In genomic region chr15:75650908-75651809, GRCh38 we compare ENCODE assay signal across 1 cellular context.
TF ChIP-seq lines count a peak whose summit lies in the region.

No MANE protein-coding gene starts in this region.

TF ChIP-seq in K562, 482 proteins besides CTCF, POLR2A, EP300 and RAD21 (continued from another document and continues in another):
- TF ChIP-seq, protein P1, sequence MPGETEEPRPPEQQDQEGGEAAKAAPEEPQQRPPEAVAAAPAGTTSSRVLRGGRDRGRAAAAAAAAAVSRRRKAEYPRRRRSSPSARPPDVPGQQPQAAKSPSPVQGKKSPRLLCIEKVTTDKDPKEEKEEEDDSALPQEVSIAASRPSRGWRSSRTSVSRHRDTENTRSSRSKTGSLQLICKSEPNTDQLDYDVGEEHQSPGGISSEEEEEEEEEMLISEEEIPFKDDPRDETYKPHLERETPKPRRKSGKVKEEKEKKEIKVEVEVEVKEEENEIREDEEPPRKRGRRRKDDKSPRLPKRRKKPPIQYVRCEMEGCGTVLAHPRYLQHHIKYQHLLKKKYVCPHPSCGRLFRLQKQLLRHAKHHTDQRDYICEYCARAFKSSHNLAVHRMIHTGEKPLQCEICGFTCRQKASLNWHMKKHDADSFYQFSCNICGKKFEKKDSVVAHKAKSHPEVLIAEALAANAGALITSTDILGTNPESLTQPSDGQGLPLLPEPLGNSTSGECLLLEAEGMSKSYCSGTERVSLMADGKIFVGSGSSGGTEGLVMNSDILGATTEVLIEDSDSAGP (CRISPR knock-in tag; IDR thresholded peaks at IDR 0.05): no peak
- TF ChIP-seq HIVEP1 (CRISPR knock-in tag; IDR thresholded peaks at IDR 0.05): 0 out of 2 replicates have a peak, but pooled peaks have one; percentile 17
- no peak for TF ChIP-seq RAD51 (IDR thresholded peaks at IDR 0.05; ENCODE audit: borderline replicate concordance, low read depth)
- TF ChIP-seq NR2C1 (IDR thresholded peaks at IDR 0.05): peak; percentile 77
- peak; percentile 77 for TF ChIP-seq NR2C1 (tag; IDR thresholded peaks at IDR 0.05)
- no peak for TF ChIP-seq IRF9 (tag; IDR thresholded peaks at IDR 0.05)
- TF ChIP-seq CC2D1A (IDR thresholded peaks at IDR 0.05): peak; percentile 12; the same call in 1 of the 2 replicates
- TF ChIP-seq TAF7 (tag; IDR thresholded peaks at IDR 0.05): no peak
- TF ChIP-seq BCL6 (CRISPR knock-in tag; IDR thresholded peaks at IDR 0.05): no peak
- TF ChIP-seq CTCFL (IDR thresholded peaks at IDR 0.05; ENCODE audit: borderline replicate concordance, insufficient read depth, low read depth, low read length, poor library complexity, severe bottlenecking): no peak
- no peak for TF ChIP-seq PHB (CRISPR knock-in tag; IDR thresholded peaks at IDR 0.05)
- TF ChIP-seq SMAD3 (CRISPR knock-in tag; conservative IDR thresholded peaks at IDR 0.05): no peak
- TF ChIP-seq, protein P2, sequence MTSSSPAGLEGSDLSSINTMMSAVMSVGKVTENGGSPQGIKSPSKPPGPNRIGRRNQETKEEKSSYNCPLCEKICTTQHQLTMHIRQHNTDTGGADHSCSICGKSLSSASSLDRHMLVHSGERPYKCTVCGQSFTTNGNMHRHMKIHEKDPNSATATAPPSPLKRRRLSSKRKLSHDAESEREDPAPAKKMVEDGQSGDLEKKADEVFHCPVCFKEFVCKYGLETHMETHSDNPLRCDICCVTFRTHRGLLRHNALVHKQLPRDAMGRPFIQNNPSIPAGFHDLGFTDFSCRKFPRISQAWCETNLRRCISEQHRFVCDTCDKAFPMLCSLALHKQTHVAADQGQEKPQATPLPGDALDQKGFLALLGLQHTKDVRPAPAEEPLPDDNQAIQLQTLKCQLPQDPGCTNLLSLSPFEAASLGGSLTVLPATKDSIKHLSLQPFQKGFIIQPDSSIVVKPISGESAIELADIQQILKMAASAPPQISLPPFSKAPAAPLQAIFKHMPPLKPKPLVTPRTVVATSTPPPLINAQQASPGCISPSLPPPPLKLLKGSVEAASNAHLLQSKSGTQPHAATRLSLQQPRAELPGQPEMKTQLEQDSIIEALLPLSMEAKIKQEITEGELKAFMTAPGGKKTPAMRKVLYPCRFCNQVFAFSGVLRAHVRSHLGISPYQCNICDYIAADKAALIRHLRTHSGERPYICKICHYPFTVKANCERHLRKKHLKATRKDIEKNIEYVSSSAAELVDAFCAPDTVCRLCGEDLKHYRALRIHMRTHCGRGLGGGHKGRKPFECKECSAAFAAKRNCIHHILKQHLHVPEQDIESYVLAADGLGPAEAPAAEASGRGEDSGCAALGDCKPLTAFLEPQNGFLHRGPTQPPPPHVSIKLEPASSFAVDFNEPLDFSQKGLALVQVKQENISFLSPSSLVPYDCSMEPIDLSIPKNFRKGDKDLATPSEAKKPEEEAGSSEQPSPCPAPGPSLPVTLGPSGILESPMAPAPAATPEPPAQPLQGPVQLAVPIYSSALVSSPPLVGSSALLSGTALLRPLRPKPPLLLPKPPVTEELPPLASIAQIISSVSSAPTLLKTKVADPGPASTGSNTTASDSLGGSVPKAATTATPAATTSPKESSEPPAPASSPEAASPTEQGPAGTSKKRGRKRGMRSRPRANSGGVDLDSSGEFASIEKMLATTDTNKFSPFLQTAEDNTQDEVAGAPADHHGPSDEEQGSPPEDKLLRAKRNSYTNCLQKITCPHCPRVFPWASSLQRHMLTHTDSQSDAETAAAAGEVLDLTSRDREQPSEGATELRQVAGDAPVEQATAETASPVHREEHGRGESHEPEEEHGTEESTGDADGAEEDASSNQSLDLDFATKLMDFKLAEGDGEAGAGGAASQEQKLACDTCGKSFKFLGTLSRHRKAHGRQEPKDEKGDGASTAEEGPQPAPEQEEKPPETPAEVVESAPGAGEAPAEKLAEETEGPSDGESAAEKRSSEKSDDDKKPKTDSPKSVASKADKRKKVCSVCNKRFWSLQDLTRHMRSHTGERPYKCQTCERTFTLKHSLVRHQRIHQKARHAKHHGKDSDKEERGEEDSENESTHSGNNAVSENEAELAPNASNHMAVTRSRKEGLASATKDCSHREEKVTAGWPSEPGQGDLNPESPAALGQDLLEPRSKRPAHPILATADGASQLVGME (CRISPR knock-in tag; IDR thresholded peaks at IDR 0.05): no peak
- TF ChIP-seq, protein P3, sequence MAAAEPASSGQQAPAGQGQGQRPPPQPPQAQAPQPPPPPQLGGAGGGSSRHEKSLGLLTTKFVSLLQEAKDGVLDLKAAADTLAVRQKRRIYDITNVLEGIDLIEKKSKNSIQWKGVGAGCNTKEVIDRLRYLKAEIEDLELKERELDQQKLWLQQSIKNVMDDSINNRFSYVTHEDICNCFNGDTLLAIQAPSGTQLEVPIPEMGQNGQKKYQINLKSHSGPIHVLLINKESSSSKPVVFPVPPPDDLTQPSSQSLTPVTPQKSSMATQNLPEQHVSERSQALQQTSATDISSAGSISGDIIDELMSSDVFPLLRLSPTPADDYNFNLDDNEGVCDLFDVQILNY (CRISPR knock-in tag; IDR thresholded peaks at IDR 0.05): no peak
- TF ChIP-seq ZNF12 (CRISPR knock-in tag; IDR thresholded peaks at IDR 0.05): no peak
- TF ChIP-seq RUNX1 (IDR thresholded peaks at IDR 0.05; ENCODE audit: low read depth): no peak
- TF ChIP-seq AFF4 (CRISPR knock-in tag; IDR thresholded peaks at IDR 0.05): no peak
- TF ChIP-seq HMBOX1 (IDR thresholded peaks at IDR 0.05): no peak
- TF ChIP-seq JUND (IDR thresholded peaks at IDR 0.05; ENCODE audit: borderline replicate concordance, low read depth, low read length): peak; percentile 99
- peak; percentile 97; the same call in 2 of the 3 replicates for TF ChIP-seq JUND (tag; IDR thresholded peaks at IDR 0.05; ENCODE audit: borderline replicate concordance, low read depth, low read length)
- TF ChIP-seq ZNF239 (CRISPR knock-in tag; IDR thresholded peaks at IDR 0.05): no peak
- TF ChIP-seq, protein P4, sequence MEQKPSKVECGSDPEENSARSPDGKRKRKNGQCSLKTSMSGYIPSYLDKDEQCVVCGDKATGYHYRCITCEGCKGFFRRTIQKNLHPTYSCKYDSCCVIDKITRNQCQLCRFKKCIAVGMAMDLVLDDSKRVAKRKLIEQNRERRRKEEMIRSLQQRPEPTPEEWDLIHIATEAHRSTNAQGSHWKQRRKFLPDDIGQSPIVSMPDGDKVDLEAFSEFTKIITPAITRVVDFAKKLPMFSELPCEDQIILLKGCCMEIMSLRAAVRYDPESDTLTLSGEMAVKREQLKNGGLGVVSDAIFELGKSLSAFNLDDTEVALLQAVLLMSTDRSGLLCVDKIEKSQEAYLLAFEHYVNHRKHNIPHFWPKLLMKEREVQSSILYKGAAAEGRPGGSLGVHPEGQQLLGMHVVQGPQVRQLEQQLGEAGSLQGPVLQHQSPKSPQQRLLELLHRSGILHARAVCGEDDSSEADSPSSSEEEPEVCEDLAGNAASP (IDR thresholded peaks at IDR 0.05): no peak; the same call in 1 of the 2 replicates
- TF ChIP-seq MBD2 (IDR thresholded peaks at IDR 0.05; ENCODE audit: borderline replicate concordance, low read depth): peak; percentile 53; the same call in 1 of the 2 replicates
- peak; percentile 45; the same call in 1 of the 2 replicates for TF ChIP-seq NR2C2 (CRISPR knock-in tag; IDR thresholded peaks at IDR 0.05)
- peak; percentile 87 for TF ChIP-seq NR2C2 (tag; IDR thresholded peaks at IDR 0.05)
- TF ChIP-seq ZNF354B (CRISPR knock-in tag; IDR thresholded peaks at IDR 0.05): no peak
- no peak for TF ChIP-seq ZNF589 (CRISPR knock-in tag; IDR thresholded peaks at IDR 0.05; ENCODE audit: low read depth)
- no peak for TF ChIP-seq ATF1 (CRISPR knock-in tag; IDR thresholded peaks at IDR 0.05)
- peak; percentile 62; the same call in 1 of the 2 replicates for TF ChIP-seq ATF1 (tag; IDR thresholded peaks at IDR 0.05)
- TF ChIP-seq MEF2A (IDR thresholded peaks at IDR 0.05; ENCODE audit: control insufficient read depth, low read depth, low read length): no peak
- TF ChIP-seq CTBP1 (IDR thresholded peaks at IDR 0.05; ENCODE audit: borderline replicate concordance): peak; percentile 83
- TF ChIP-seq HES1 (IDR thresholded peaks at IDR 0.05; ENCODE audit: low read depth): no peak
- TF ChIP-seq, protein P5, sequence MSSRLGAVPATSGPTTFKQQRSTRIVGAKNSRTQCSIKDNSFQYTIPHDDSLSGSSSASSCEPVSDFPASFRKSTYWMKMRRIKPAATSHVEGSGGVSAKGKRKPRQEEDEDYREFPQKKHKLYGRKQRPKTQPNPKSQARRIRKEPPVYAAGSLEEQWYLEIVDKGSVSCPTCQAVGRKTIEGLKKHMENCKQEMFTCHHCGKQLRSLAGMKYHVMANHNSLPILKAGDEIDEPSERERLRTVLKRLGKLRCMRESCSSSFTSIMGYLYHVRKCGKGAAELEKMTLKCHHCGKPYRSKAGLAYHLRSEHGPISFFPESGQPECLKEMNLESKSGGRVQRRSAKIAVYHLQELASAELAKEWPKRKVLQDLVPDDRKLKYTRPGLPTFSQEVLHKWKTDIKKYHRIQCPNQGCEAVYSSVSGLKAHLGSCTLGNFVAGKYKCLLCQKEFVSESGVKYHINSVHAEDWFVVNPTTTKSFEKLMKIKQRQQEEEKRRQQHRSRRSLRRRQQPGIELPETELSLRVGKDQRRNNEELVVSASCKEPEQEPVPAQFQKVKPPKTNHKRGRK (tag; IDR thresholded peaks at IDR 0.05): no peak
- TF ChIP-seq, protein P6, sequence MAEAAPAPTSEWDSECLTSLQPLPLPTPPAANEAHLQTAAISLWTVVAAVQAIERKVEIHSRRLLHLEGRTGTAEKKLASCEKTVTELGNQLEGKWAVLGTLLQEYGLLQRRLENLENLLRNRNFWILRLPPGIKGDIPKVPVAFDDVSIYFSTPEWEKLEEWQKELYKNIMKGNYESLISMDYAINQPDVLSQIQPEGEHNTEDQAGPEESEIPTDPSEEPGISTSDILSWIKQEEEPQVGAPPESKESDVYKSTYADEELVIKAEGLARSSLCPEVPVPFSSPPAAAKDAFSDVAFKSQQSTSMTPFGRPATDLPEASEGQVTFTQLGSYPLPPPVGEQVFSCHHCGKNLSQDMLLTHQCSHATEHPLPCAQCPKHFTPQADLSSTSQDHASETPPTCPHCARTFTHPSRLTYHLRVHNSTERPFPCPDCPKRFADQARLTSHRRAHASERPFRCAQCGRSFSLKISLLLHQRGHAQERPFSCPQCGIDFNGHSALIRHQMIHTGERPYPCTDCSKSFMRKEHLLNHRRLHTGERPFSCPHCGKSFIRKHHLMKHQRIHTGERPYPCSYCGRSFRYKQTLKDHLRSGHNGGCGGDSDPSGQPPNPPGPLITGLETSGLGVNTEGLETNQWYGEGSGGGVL (CRISPR knock-in tag; IDR thresholded peaks at IDR 0.05): no peak
- TF ChIP-seq NCOA1 (IDR thresholded peaks at IDR 0.05; ENCODE audit: low read depth): peak; percentile 69
- TF ChIP-seq CXXC5 (CRISPR knock-in tag; IDR thresholded peaks at IDR 0.05): peak; percentile 26
- TF ChIP-seq RCOR1 (IDR thresholded peaks at IDR 0.05; ENCODE audit: borderline replicate concordance in 1 of 2, low read depth in 2 of 2, low read length in 2 of 2): peak in 1 of 2 experiments; percentile 77; a peak in 1 of 4 replicates
